ENCODE assay signal across 8 cellular contexts in the genomic region with DNA sequence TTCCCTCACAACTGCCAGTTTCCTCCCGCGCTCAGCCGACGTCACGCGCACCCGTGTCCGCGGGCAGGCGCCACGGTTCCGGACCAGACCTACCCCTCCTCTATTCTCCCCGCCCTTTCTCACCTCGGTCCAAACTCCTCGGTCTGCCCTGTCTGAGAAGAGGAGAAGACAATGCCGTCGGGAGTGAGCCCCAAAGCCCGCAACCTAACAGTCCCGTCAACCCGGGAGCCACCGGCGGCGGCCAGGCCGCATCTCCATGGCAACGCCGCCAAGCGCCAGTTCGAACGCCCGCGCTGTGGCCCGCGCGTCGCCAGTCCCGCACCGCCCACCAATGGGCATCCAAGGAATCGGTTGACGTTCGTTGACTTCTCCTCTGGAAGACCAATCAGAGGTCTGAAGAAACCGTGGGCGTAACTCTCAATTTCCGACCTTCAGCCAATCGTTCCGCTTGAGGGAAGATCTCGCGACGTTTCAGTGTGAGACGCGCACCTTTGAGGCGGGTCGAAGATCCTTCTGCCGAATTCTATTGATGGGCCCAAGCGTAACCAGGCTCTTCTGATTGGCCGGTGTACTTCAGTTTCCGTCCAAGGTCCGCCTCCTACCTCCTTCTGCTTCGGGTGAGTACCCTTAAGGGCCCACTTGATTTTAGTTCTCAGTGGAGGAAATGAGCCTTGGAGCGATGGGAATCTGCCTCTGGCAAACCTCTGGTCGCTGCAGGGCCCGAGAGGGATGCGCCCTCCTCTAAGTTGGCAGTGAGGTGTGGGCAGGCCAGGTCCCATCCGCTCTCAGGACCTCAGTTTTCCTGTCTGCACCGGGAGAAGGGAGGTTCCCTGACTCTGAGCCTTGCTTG.
DNase-seq lines count a peak whose midpoint lies in the region; ATAC-seq and TF ChIP-seq lines count a peak whose summit lies in the region.

A gene with protein sequence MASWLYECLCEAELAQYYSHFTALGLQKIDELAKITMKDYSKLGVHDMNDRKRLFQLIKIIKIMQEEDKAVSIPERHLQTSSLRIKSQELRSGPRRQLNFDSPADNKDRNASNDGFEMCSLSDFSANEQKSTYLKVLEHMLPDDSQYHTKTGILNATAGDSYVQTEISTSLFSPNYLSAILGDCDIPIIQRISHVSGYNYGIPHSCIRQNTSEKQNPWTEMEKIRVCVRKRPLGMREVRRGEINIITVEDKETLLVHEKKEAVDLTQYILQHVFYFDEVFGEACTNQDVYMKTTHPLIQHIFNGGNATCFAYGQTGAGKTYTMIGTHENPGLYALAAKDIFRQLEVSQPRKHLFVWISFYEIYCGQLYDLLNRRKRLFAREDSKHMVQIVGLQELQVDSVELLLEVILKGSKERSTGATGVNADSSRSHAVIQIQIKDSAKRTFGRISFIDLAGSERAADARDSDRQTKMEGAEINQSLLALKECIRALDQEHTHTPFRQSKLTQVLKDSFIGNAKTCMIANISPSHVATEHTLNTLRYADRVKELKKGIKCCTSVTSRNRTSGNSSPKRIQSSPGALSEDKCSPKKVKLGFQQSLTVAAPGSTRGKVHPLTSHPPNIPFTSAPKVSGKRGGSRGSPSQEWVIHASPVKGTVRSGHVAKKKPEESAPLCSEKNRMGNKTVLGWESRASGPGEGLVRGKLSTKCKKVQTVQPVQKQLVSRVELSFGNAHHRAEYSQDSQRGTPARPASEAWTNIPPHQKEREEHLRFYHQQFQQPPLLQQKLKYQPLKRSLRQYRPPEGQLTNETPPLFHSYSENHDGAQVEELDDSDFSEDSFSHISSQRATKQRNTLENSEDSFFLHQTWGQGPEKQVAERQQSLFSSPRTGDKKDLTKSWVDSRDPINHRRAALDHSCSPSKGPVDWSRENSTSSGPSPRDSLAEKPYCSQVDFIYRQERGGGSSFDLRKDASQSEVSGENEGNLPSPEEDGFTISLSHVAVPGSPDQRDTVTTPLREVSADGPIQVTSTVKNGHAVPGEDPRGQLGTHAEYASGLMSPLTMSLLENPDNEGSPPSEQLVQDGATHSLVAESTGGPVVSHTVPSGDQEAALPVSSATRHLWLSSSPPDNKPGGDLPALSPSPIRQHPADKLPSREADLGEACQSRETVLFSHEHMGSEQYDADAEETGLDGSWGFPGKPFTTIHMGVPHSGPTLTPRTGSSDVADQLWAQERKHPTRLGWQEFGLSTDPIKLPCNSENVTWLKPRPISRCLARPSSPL (N-terminal part only) (minus strand): TSS at position 286 of the 850 bp plus-strand sequence. CDS start 17,922 bp downstream, outside the sequence.
Gene NUDT2 (plus strand): TSS at position 587 of the 850 bp plus-strand sequence. CDS start 9,471 bp downstream, outside the sequence.

- peak; percentile 94 for ATAC-seq in GM19025 (IDR thresholded peaks at IDR 0.05; ENCODE audit: low read depth, unreplicated experiment)
- ATAC-seq in HG03280 (IDR thresholded peaks at IDR 0.05; ENCODE audit: unreplicated experiment): peak; percentile 91

- TF ChIP-seq CTCF in AG09319 (IDR thresholded peaks at IDR 0.05; ENCODE audit: low read depth, low read length): no peak

- peak; percentile 99 for DNase-seq in AG09319 (ENCODE audit: extremely low read depth, low read depth)
- DNase-seq in NCI-H345 (lab: John Stamatoyannopoulos, UW): peak; percentile 100
- DNase-seq in activated CD4-positive, CD25-positive, alpha-beta regulatory T cell (lab: John Stamatoyannopoulos, UW): peak; percentile 82 to 91 (median 89)
- DNase-seq in central memory CD4-positive, alpha-beta T cell: peak; percentile 98
- peak; percentile 100 for DNase-seq in inferior parietal cortex (ENCODE audit: extremely low spot score)
- peak; percentile 99 for DNase-seq in smooth muscle cell of the brain vasculature (ENCODE audit: low read depth, low spot score)

Comparison
In these comparisons a context has a peak if more than half of its experiments do, and no peak if none do; other contexts are left out.
1. Peak in every context shown above with its lines: DNase-seq and ATAC-seq.